14 cellular contexts compared by ENCODE assay signal in the genomic region with DNA sequence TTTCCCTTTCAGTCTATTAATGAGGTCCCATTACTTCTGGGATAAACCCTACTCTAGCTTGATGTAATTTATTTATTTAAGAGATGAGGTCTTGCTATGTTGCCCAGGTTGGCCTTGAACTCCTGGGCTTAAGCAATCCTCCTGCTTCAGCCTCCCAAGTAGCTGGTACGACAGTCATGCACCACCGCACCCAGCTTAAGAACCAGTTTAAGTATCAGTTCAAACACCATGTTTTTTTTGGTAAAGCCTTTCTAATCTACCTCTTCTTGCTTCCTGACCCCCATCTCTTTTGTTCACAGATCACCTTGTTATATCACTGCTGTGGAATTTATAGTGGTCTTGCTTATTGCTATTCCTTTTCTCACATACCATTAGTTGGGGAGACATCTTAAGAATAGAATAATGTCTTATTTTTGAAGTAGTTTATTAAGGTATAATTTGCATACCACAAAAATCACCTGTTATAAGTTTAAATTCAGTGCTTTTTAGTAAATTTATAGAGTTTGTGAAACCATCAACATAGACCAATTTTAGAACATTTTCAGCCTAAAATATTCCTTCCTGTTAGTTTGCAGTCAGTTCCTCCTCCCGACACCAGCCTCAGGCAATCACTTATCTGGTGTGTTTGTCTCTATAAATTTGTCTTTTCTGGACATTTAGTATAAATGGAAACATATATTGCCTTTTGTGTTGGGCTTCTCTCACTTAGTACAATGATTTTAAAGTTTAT.
DNase-seq lines count a peak whose midpoint lies in the region; ATAC-seq and TF ChIP-seq lines count a peak whose summit lies in the region.
"Had no signal": no experiment of that assay in that cellular context is flagged by ENCODE, and none has a peak within 500 bp of the region (broad histone marks: within the 10 kb centered on the region; RNA-seq: fewer than 3 reads in every experiment).

No MANE protein-coding gene starts in this region.

- WGBS in heart right ventricle, 2 donors = 83 to 86% methylated on average over 3 of the region's 3 CpGs
- WGBS in psoas muscle, 3 donors = 81 to 89% (median 86%) methylated on average over 3 of the region's 3 CpGs

- H3K4me3 Mint-ChIP-seq in GM23338 (no peak overlapping the region), osteocyte (ENCODE audit: unreplicated experiment) (no peak overlapping the region)
- H3K4me3 Mint-ChIP-seq: activated naive CD8-positive, alpha-beta T cell treated with anti-CD3 and anti-CD28 coated beads, Interleukin-2, amount 10 ng/mL, durations not matched to agents 7 days and 5 days; memory B cell had no signal

- H4K20me1 ChIP-seq in GM23338 (replicated peaks; ENCODE audit: insufficient read depth) = no peaks in the 10 kb centered on the region

- no peak overlapping the region for H3K4me3 ChIP-seq in GM23338
- no peak overlapping the region for H3K4me3 ChIP-seq in heart right ventricle
- no peak overlapping the region for H3K4me3 ChIP-seq in psoas muscle

- DNase-seq in NOMO-1 treated with DMSO at 0.1 percent for 48 hours (lab: John Stamatoyannopoulos, UW; ENCODE audit: unreplicated experiment) = peak; percentile 3
- DNase-seq in NOMO-1 treated with dmso at 0.1 percent for 144 hours (lab: John Stamatoyannopoulos, UW; ENCODE audit: unreplicated experiment) = no peak
- DNase-seq in GM23338 (ENCODE audit: low spot score) = no peak
- DNase-seq in osteocyte (ENCODE audit: extremely low spot score, unreplicated experiment) = no peak
- no peak for DNase-seq in heart right ventricle
- no peak for DNase-seq in psoas muscle
- DNase-seq in DMS53 treated with DMSO at 0.1 percent for 48 hours (lab: John Stamatoyannopoulos, UW; ENCODE audit: unreplicated experiment) = no peak
- DNase-seq: 8988T; activated CD4-positive, alpha-beta T cell treated with anti-CD3 and anti-CD28 coated beads, Interleukin-2, amount 50 U/mL, for 1 hour; activated naive CD8-positive, alpha-beta T cell treated with anti-CD3 and anti-CD28 coated beads, Interleukin-2, amount 10 ng/mL, durations not matched to agents 7 days and 5 days; DND-41; NCI-H510A had no signal

- peaks cover 12% of the 10 kb centered on the region for H3K9me3 Mint-ChIP-seq in GM23338
- peaks cover 23% of the 10 kb centered on the region for H3K9me3 Mint-ChIP-seq in osteocyte (ENCODE audit: unreplicated experiment)
- H3K9me3 Mint-ChIP-seq: memory B cell had no signal

- no peaks in the 10 kb centered on the region for H3K79me2 ChIP-seq in GM23338 (replicated peaks; ENCODE audit: insufficient read depth)

- H3K27ac ChIP-seq in GM23338 (ENCODE audit: low read depth) (no peak overlapping the region), heart right ventricle (no peak overlapping the region), psoas muscle (no peak overlapping the region)

- H3K4me1 ChIP-seq in GM23338 (ENCODE audit: insufficient read depth) (no peaks in the 10 kb centered on the region), heart right ventricle (no peaks in the 10 kb centered on the region), psoas muscle (no peaks in the 10 kb centered on the region)

- H3K4me2 ChIP-seq in GM23338 = no peak overlapping the region

- TF ChIP-seq CTCF in GM23338 (conservative IDR thresholded peaks at IDR 0.05; ENCODE audit: low read depth in 2 of 2) = no peak
- TF ChIP-seq CTCF in osteocyte (IDR thresholded peaks at IDR 0.05) = no peak
- TF ChIP-seq CTCF in heart right ventricle (IDR thresholded peaks at IDR 0.05) = no peak
- TF ChIP-seq CTCF in psoas muscle (IDR thresholded peaks at IDR 0.05) = no peak

- intact Hi-C loops in heart right ventricle (cut with DNase I) = no loop called here
- intact Hi-C loops in psoas muscle (cut with DNase I) = no loop called here

- no peaks in the 10 kb centered on the region for H3K9me2 ChIP-seq in GM23338 (ENCODE audit: insufficient read depth)

- peaks cover 0 to 7% (median 0%) of the 10 kb centered on the region in 11 donors for H3K9me3 ChIP-seq in heart right ventricle
- H3K9me3 ChIP-seq in psoas muscle = no peaks in the 10 kb centered on the region

- H3K27ac Mint-ChIP-seq in GM23338 = no peak overlapping the region
- peak overlapping the region; percentile 95 for H3K27ac Mint-ChIP-seq in osteocyte (ENCODE audit: unreplicated experiment)
- H3K27ac Mint-ChIP-seq: activated naive CD8-positive, alpha-beta T cell treated with anti-CD3 and anti-CD28 coated beads, Interleukin-2, amount 10 ng/mL, durations not matched to agents 7 days and 5 days; memory B cell had no signal

- H3F3A ChIP-seq in GM23338 (replicated peaks; ENCODE audit: low read depth) = no peaks in the 10 kb centered on the region

- H3K36me3 Mint-ChIP-seq in GM23338 (ENCODE audit: low read depth) (peaks cover 3% of the 10 kb centered on the region; the same call in 1 of the 3 replicates), osteocyte (ENCODE audit: unreplicated experiment) (peaks cover 5% of the 10 kb centered on the region)
- H3K36me3 Mint-ChIP-seq: activated naive CD8-positive, alpha-beta T cell treated with anti-CD3 and anti-CD28 coated beads, Interleukin-2, amount 10 ng/mL, durations not matched to agents 7 days and 5 days; memory B cell had no signal

- 0 out of 3 replicates have a peak, but pooled peaks cover 3% of the 10 kb centered on the region for H3K4me1 Mint-ChIP-seq in GM23338
- H3K4me1 Mint-ChIP-seq in osteocyte (ENCODE audit: unreplicated experiment) = peaks cover 21% of the 10 kb centered on the region
- H3K4me1 Mint-ChIP-seq: activated naive CD8-positive, alpha-beta T cell treated with anti-CD3 and anti-CD28 coated beads, Interleukin-2, amount 10 ng/mL, durations not matched to agents 7 days and 5 days had no signal

- ATAC-seq in GM23338 (no peak), HG03378 (IDR thresholded peaks at IDR 0.05; ENCODE audit: unreplicated experiment) (peak; percentile 29), heart right ventricle (no peak), psoas muscle (no peak)

- H2AFZ ChIP-seq in GM23338 = peak overlapping the region; percentile 65; the same call in 1 of the 2 replicates

- H3K27me3 ChIP-seq in GM23338 (ENCODE audit: insufficient read depth) = no peaks in the 10 kb centered on the region
- H3K27me3 ChIP-seq in heart right ventricle = no peaks in the 10 kb centered on the region
- H3K27me3 ChIP-seq in psoas muscle (ENCODE audit: insufficient read depth in 3 of 3, low read length in 2 of 3) = no peaks in the 10 kb centered on the region

- H3K27me3 Mint-ChIP-seq in GM23338 (ENCODE audit: insufficient read depth, low read depth, poor library complexity) (no peaks in the 10 kb centered on the region), osteocyte (ENCODE audit: unreplicated experiment) (no peaks in the 10 kb centered on the region)
- H3K27me3 Mint-ChIP-seq: activated naive CD8-positive, alpha-beta T cell treated with anti-CD3 and anti-CD28 coated beads, Interleukin-2, amount 10 ng/mL, durations not matched to agents 7 days and 5 days had no signal

- H3K36me3 ChIP-seq in GM23338 (ENCODE audit: insufficient read depth) (no peaks in the 10 kb centered on the region), heart right ventricle (no peaks in the 10 kb centered on the region), psoas muscle (ENCODE audit: insufficient read depth in 1 of 2, low read depth in 1 of 2) (no peaks in the 10 kb centered on the region)

TF ChIP-seq in GM23338, 12 proteins besides CTCF, POLR2A, EP300 and RAD21 (continues in another document):
- TF ChIP-seq, protein P1, sequence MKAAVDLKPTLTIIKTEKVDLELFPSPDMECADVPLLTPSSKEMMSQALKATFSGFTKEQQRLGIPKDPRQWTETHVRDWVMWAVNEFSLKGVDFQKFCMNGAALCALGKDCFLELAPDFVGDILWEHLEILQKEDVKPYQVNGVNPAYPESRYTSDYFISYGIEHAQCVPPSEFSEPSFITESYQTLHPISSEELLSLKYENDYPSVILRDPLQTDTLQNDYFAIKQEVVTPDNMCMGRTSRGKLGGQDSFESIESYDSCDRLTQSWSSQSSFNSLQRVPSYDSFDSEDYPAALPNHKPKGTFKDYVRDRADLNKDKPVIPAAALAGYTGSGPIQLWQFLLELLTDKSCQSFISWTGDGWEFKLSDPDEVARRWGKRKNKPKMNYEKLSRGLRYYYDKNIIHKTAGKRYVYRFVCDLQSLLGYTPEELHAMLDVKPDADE (IDR thresholded peaks at IDR 0.05) = no peak
- no peak for TF ChIP-seq ZNF331 (CRISPR knock-in tag; IDR thresholded peaks at IDR 0.05; ENCODE audit: low read depth)
- TF ChIP-seq EZH2phosphoT487 (IDR thresholded peaks at IDR 0.05; ENCODE audit: unreplicated experiment) = no peak
- no peak for TF ChIP-seq ZNF114 (CRISPR knock-in tag; IDR thresholded peaks at IDR 0.05)
- TF ChIP-seq STAT1 (IDR thresholded peaks at IDR 0.05; ENCODE audit: unreplicated experiment) = no peak
- no peak for TF ChIP-seq EZH2 (IDR thresholded peaks at IDR 0.05; ENCODE audit: low read depth, unreplicated experiment)
- no peak for TF ChIP-seq POLR2AphosphoS5 (IDR thresholded peaks at IDR 0.05; ENCODE audit: low read depth)
- TF ChIP-seq NANOG (IDR thresholded peaks at IDR 0.05; ENCODE audit: borderline replicate concordance) = no peak
- TF ChIP-seq, protein P2, sequence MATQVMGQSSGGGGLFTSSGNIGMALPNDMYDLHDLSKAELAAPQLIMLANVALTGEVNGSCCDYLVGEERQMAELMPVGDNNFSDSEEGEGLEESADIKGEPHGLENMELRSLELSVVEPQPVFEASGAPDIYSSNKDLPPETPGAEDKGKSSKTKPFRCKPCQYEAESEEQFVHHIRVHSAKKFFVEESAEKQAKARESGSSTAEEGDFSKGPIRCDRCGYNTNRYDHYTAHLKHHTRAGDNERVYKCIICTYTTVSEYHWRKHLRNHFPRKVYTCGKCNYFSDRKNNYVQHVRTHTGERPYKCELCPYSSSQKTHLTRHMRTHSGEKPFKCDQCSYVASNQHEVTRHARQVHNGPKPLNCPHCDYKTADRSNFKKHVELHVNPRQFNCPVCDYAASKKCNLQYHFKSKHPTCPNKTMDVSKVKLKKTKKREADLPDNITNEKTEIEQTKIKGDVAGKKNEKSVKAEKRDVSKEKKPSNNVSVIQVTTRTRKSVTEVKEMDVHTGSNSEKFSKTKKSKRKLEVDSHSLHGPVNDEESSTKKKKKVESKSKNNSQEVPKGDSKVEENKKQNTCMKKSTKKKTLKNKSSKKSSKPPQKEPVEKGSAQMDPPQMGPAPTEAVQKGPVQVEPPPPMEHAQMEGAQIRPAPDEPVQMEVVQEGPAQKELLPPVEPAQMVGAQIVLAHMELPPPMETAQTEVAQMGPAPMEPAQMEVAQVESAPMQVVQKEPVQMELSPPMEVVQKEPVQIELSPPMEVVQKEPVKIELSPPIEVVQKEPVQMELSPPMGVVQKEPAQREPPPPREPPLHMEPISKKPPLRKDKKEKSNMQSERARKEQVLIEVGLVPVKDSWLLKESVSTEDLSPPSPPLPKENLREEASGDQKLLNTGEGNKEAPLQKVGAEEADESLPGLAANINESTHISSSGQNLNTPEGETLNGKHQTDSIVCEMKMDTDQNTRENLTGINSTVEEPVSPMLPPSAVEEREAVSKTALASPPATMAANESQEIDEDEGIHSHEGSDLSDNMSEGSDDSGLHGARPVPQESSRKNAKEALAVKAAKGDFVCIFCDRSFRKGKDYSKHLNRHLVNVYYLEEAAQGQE (IDR thresholded peaks at IDR 0.05; ENCODE audit: unreplicated experiment) = no peak
- no peak for TF ChIP-seq JUNB (IDR thresholded peaks at IDR 0.05; ENCODE audit: unreplicated experiment)
